19 cellular contexts compared by ENCODE assay signal in the genomic region with DNA sequence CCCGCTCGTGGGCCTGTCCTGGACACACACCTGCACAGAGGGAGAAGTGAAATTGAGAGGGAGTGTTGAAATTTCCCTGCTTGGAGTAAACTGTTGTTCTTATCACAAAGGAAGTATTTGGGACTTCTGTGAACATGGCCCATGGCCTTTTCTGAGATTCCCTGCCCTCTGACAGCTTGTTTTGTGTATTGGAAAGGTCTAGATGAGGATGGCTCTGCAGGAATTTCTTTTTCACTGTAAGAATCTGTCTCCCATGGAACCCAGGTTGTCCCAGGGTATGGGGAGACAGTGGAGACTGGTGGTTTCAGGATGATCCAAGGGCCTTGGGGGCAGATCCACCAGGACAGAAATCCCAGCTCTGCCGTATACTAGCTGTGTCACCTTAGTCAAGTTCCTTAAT.
DNase-seq lines count a peak whose midpoint lies in the region; ATAC-seq, FAIRE-seq and TF ChIP-seq lines count a peak whose summit lies in the region.
"Had no signal": no experiment of that assay in that cellular context is flagged by ENCODE, and none has a peak within 500 bp of the region (broad histone marks: within the 10 kb centered on the region; RNA-seq: fewer than 3 reads in every experiment).

No MANE protein-coding gene starts in this region.

- 91% methylated on average over 3 of the region's 3 CpGs; no CpG with 5 or more reads in 1 of the 2 experiments for WGBS in H1 (ENCODE audit: extremely low coverage in 1 of 2, insufficient coverage in 1 of 2, insufficient read length in 1 of 2, insufficient replicate concordance in 2 of 2, low coverage in 1 of 2, low lambda C conversion rate in 2 of 2, missing lambda C conversion rate in 1 of 2), 2 experiments

- intact Hi-C loops in natural killer cell (cut with micrococcal nuclease), result no loop called here

- H3K9me3 Mint-ChIP-seq in natural killer cell, result no peaks in the 10 kb centered on the region
- H3K9me3 Mint-ChIP-seq in natural killer cell treated with Interleukin-12 subunit alpha and Interleukin-12 subunit beta and Interleukin-15 and Interleukin-18, amount 100 ng/mL, for 72 hours, result no peaks in the 10 kb centered on the region
- H3K9me3 Mint-ChIP-seq: CD8-positive, alpha-beta T cell; HFFc6 had no signal

- TF ChIP-seq RAD21 in H1 (IDR thresholded peaks at IDR 0.05 in 1 of 2, conservative IDR thresholded peaks at IDR 0.05 in 1 of 2; ENCODE audit: low read depth in 2 of 2, low read length in 2 of 2), result no peak

- no peak overlapping the region for H3K14ac ChIP-seq in H1 (ENCODE audit: insufficient read length)

- CTCF ChIA-PET in H1 (lab: Charles Lee; ENCODE audit: partially characterized antibody), result interaction anchor here (0.6 to 26.2 kb wide), 12 partner anchors 10 to 290 kb away, joined by 3 to 627 read pairs (median 4); partner anchors contain the start of gene ARHGAP26

- H3K4me1 Mint-ChIP-seq in natural killer cell, result peaks cover 45% of the 10 kb centered on the region in 2 donors
- H3K4me1 Mint-ChIP-seq in natural killer cell treated with Interleukin-12 subunit alpha and Interleukin-12 subunit beta and Interleukin-15 and Interleukin-18, amount 100 ng/mL, for 72 hours (ENCODE audit: low read depth in 2 of 2), result peaks cover 17 to 33% of the 10 kb centered on the region in 2 donors

- no peak overlapping the region for H3K4me3 ChIP-seq in H1 (ENCODE audit: extremely low read depth in 1 of 4, insufficient read depth in 2 of 4, low read depth in 3 of 4, low read length in 4 of 4)
- H3K4me3 ChIP-seq: GM12878, GM23248, HAP-1 had no signal

- no peaks in the 10 kb centered on the region for H3K23me2 ChIP-seq in H1 (ENCODE audit: low read depth, low read length)

- peak overlapping the region; percentile 2 to 8 for H3K27ac Mint-ChIP-seq in natural killer cell
- H3K27ac Mint-ChIP-seq in natural killer cell treated with Interleukin-12 subunit alpha and Interleukin-12 subunit beta and Interleukin-15 and Interleukin-18, amount 100 ng/mL, for 72 hours, result no peak overlapping the region
- H3K27ac Mint-ChIP-seq: CD8-positive, alpha-beta T cell; HFFc6 had no signal

- TF ChIP-seq EP300 in H1 (IDR thresholded peaks at IDR 0.05; ENCODE audit: borderline replicate concordance in 1 of 2, low read depth in 2 of 2, low read length in 2 of 2), result no peak

- no peak overlapping the region for H3K56ac ChIP-seq in H1 (replicated peaks; ENCODE audit: insufficient read length, low read depth, low read length)

- peaks cover 10% of the 10 kb centered on the region for H3K36me3 Mint-ChIP-seq in natural killer cell
- H3K36me3 Mint-ChIP-seq in natural killer cell treated with Interleukin-12 subunit alpha and Interleukin-12 subunit beta and Interleukin-15 and Interleukin-18, amount 100 ng/mL, for 72 hours, result peaks cover 16% of the 10 kb centered on the region

- no peak for ATAC-seq in natural killer cell
- no peak for ATAC-seq in natural killer cell treated with Interleukin-12 subunit alpha and Interleukin-12 subunit beta and Interleukin-15 and Interleukin-18, amount 100 ng/mL, for 72 hours
- ATAC-seq: CD8-positive, alpha-beta T cell; GM12878 had no signal

- no peak for TF ChIP-seq POLR2A in H1 (IDR thresholded peaks at IDR 0.05; ENCODE audit: control extremely low read depth in 1 of 2, low read depth in 2 of 2, low read length in 2 of 2)

- H3K4me1 ChIP-seq in H1 (replicated peaks in 1 of 4; ENCODE audit: control insufficient read depth in 3 of 4, insufficient read depth in 4 of 4, low read length in 3 of 4), result peaks cover 0 to 20% (median 4%) of the 10 kb centered on the region in 4 experiments
- H3K4me1 ChIP-seq: HAP-1 had no signal

- H4K8ac ChIP-seq in H1 (ENCODE audit: extremely low read depth, insufficient read depth, low read length), result no peak overlapping the region

- peak overlapping the region; percentile 53; the same call in 1 of the 2 replicates for H3K18ac ChIP-seq in H1 (ENCODE audit: extremely low read depth, low read length)

- no peak overlapping the region for H2BK120ac ChIP-seq in H1 (replicated peaks; ENCODE audit: low read depth, low read length)

- H4K91ac ChIP-seq in H1 (replicated peaks; ENCODE audit: insufficient read length, low read length), result no peak overlapping the region

- H2BK20ac ChIP-seq in H1 (ENCODE audit: low read length), result no peak overlapping the region

- H3K9ac ChIP-seq in H1 (replicated peaks in 1 of 4; ENCODE audit: extremely low read depth in 1 of 4, low read depth in 3 of 4, low read length in 3 of 4), result no peak overlapping the region
- H3K9ac ChIP-seq: GM23248 had no signal

- H2BK15ac ChIP-seq in H1 (ENCODE audit: low read length), result no peak overlapping the region

- H2BK5ac ChIP-seq in H1 (ENCODE audit: low read depth, low read length), result no peak overlapping the region

- H3K9me3 ChIP-seq in H1 (ENCODE audit: insufficient read depth in 2 of 2, low read depth in 1 of 2, low read length in 1 of 2), result no peaks in the 10 kb centered on the region
- H3K9me3 ChIP-seq: Caco-2, HAP-1 had no signal

- no peak overlapping the region for H3K27ac ChIP-seq in H1 (ENCODE audit: low read depth, low read length)
- H3K27ac ChIP-seq: GM23248 had no signal

- no peak for TF ChIP-seq CTCF in natural killer cell (IDR thresholded peaks at IDR 0.05)
- TF ChIP-seq CTCF in H1 (IDR thresholded peaks at IDR 0.05; ENCODE audit: control extremely low read depth in 1 of 3, insufficient read depth in 1 of 3, low read depth in 1 of 3, low read length in 3 of 3), result no peak

- no peak overlapping the region for H2AK5ac ChIP-seq in H1 (ENCODE audit: low read depth, low read length)

- H4K5ac ChIP-seq in H1 (ENCODE audit: insufficient read length, low read depth, low read length), result no peak overlapping the region

- H3K79me1 ChIP-seq in H1 (ENCODE audit: low read depth, low read length), result no peaks in the 10 kb centered on the region; the same call in 1 of the 2 replicates

- POLR2A ChIA-PET in H1 (lab: Charles Lee; ENCODE audit: partially characterized antibody), result no interaction called here

- FAIRE-seq in H1 (lab: Jason Lieb, UNC), result no peak
- FAIRE-seq in frontal cortex (lab: Jason Lieb, UNC), result no peak
- FAIRE-seq: GM12878, GM19239, H54 had no signal

- H2AFZ ChIP-seq in H1 (ENCODE audit: low read length), result no peak overlapping the region
- H2AFZ ChIP-seq: GM23248 had no signal

- H2BK12ac ChIP-seq in H1 (ENCODE audit: low read depth, low read length), result no peak overlapping the region

- H3K23ac ChIP-seq in H1 (ENCODE audit: insufficient read length), result no peak overlapping the region

- no peak overlapping the region for H3K4me2 ChIP-seq in H1 (ENCODE audit: insufficient read depth in 1 of 2, low read depth in 2 of 2, low read length in 2 of 2)

- no peaks in the 10 kb centered on the region for H4K20me1 ChIP-seq in H1 (replicated peaks in 1 of 2; ENCODE audit: control insufficient read depth in 1 of 2, insufficient read depth in 2 of 2, low read length in 2 of 2)

- H3K4ac ChIP-seq in H1 (replicated peaks; ENCODE audit: insufficient read length, low read depth, low read length), result no peak overlapping the region

- H3K27me3 Mint-ChIP-seq in natural killer cell (ENCODE audit: low read depth in 2 of 2), result no peaks in the 10 kb centered on the region
- no peaks in the 10 kb centered on the region for H3K27me3 Mint-ChIP-seq in natural killer cell treated with Interleukin-12 subunit alpha and Interleukin-12 subunit beta and Interleukin-15 and Interleukin-18, amount 100 ng/mL, for 72 hours

- H3K79me2 ChIP-seq in H1 (ENCODE audit: control insufficient read depth in 1 of 2, insufficient read depth in 2 of 2, low read length in 2 of 2), result no peaks in the 10 kb centered on the region; a peak in 1 of 4 replicates

- DNase-seq in natural killer cell (no peak), HT-29 (ENCODE audit: low spot score) (peak; percentile 0), H1 (ENCODE audit: low read depth in 1 of 2, low spot score in 2 of 2) (no peak), germinal center (ENCODE audit: low spot score) (no peak), frontal cortex (ENCODE audit: low spot score in 2 of 2) (no peak), NCI-H526 (lab: John Stamatoyannopoulos, UW) (no peak)
- no peak for DNase-seq in natural killer cell treated with Interleukin-12 subunit alpha and Interleukin-12 subunit beta and Interleukin-15 and Interleukin-18, amount 100 ng/mL, for 72 hours (ENCODE audit: low spot score)
- DNase-seq: C1 segment of cervical spinal cord; Caco-2; CD8-positive, alpha-beta T cell; DMS153; DND-41; GDM1; GM23248; HFFc6 had no signal

- H3K4me3 Mint-ChIP-seq in natural killer cell, result no peak overlapping the region
- no peak overlapping the region for H3K4me3 Mint-ChIP-seq in natural killer cell treated with Interleukin-12 subunit alpha and Interleukin-12 subunit beta and Interleukin-15 and Interleukin-18, amount 100 ng/mL, for 72 hours
- H3K4me3 Mint-ChIP-seq: CD8-positive, alpha-beta T cell; HFFc6 had no signal

- H3K27me3 ChIP-seq in H1 (replicated peaks in 1 of 4; ENCODE audit: control insufficient read depth in 3 of 4, extremely low read depth in 1 of 4, insufficient read depth in 3 of 4, low read length in 3 of 4), result no peaks in the 10 kb centered on the region

- H3K36me3 ChIP-seq in H1 (ENCODE audit: control insufficient read depth in 2 of 4, insufficient read depth in 4 of 4, low read length in 3 of 4), result peaks cover 0 to 3% (median 1%) of the 10 kb centered on the region in 4 experiments; a peak in 2 of 8 replicates
- H3K36me3 ChIP-seq: HAP-1 had no signal

TF ChIP-seq in H1, 55 proteins besides CTCF, POLR2A, EP300 and RAD21:
- TF ChIP-seq JUND (IDR thresholded peaks at IDR 0.05; ENCODE audit: low read length), result no peak
- TF ChIP-seq FOSL1 (IDR thresholded peaks at IDR 0.05; ENCODE audit: insufficient read depth, low read depth, low read length), result no peak

Comparison
In these comparisons a context has a peak if more than half of its experiments do, and no peak if none do; other contexts are left out.
1. H3K27ac Mint-ChIP-seq: peak in natural killer cell (2 of 2); none in natural killer cell treated with Interleukin-12 subunit alpha and Interleukin-12 subunit beta and Interleukin-15 and Interleukin-18, amount 100 ng/mL, for 72 hours (0 of 2).